In genomic region chr2:101745711-101746694, GRCh38 we compare ENCODE assay signal across 1 cellular context.
TF ChIP-seq lines count a peak whose summit lies in the region.

No MANE protein-coding gene starts in this region.

TF ChIP-seq in IMR-90, 13 proteins besides CTCF, POLR2A, EP300 and RAD21:
- no peak for TF ChIP-seq USF2 (IDR thresholded peaks at IDR 0.05; ENCODE audit: low read depth, low read length)
- no peak for TF ChIP-seq RFX5 (IDR thresholded peaks at IDR 0.05; ENCODE audit: low read depth, low read length)
- peak; percentile 24; the same call in 1 of the 2 replicates for TF ChIP-seq MAFK (IDR thresholded peaks at IDR 0.05; ENCODE audit: low read depth, low read length)
- 0 out of 2 replicates have a peak, but pooled peaks have one; percentile 38 for TF ChIP-seq NFE2L2 (IDR thresholded peaks at IDR 0.05; ENCODE audit: low read depth, low read length)
- peak; percentile 47; the same call in 1 of the 2 replicates for TF ChIP-seq FOS (IDR thresholded peaks at IDR 0.05; ENCODE audit: low read depth, low read length)
